In the genomic region with DNA sequence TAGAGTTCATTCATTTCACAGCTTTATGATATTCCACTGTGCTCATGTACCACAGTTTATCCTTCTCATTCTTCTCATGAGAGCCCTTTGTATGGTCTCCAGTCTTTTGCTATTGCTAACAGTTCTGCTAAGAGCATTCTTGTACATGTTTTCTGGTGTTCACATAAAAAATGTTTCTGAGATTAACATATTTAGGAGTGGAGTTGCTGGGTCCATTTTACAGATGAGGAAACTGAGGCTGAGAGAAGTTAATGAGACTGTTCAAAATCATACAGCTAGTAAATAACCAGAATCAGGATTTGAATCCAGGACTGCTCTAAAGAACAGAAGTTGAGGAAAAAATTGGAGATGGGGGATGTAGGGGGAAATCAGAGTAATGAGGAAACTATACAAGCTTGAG, we compare ENCODE assay signal across 24 cellular contexts. TPM values are rescaled to one million over a fixed set of nuclear protein-coding genes. Genes with fewer than 3 reads are reported as not detected.
"Had no signal": no experiment of that assay in that cellular context is flagged by ENCODE, and none has a peak within 500 bp of the region (broad histone marks: within the 10 kb centered on the region; RNA-seq: fewer than 3 reads in every experiment).

No MANE protein-coding gene starts in this region.

- ATAC-seq: activated CD8-positive, alpha-beta T cell treated with anti-CD3 and anti-CD28 coated beads, Interleukin-2, amount 10 ng/mL, durations not matched to agents 7 days and 5 days; activated T-cell treated with anti-CD3 and anti-CD28 coated beads, Interleukin-2, amount 50 U/mL, for 4 hours; gastroesophageal sphincter; left lung; stimulated activated naive CD8-positive, alpha-beta T cell treated with anti-CD3 and anti-CD28 coated beads, Interleukin-15, Interleukin-2, amounts not matched to agents 100 U/mL and 50 U/mL, for 24 hours had no signal

- H3K4me1 ChIP-seq: tibial artery, uterus had no signal

- H3K9me3 Mint-ChIP-seq: activated CD4-positive, alpha-beta T cell treated with anti-CD3 and anti-CD28 coated beads, Interleukin-2, amount 10 ng/mL, durations not matched to agents 24 days and 14 days; activated T-cell treated with anti-CD3 and anti-CD28 coated beads, Interleukin-2, amount 50 U/mL, for 4 hours; mesothelial cell of epicardium; nephron progenitor cell had no signal

- H3K27ac Mint-ChIP-seq: activated CD8-positive, alpha-beta T cell treated with anti-CD3 and anti-CD28 coated beads, Interleukin-2, amount 10 ng/mL, durations not matched to agents 7 days and 5 days had no signal

- H3K36me3 Mint-ChIP-seq: mesothelial cell of epicardium had no signal

- H3K9me3 ChIP-seq: esophagus muscularis mucosa, gastroesophageal sphincter, heart right ventricle, left lung, spleen, tibial artery, uterus had no signal

- H3K36me3 ChIP-seq: esophagus muscularis mucosa, gastroesophageal sphincter, heart right ventricle, left lung, spleen, tibial artery, uterus had no signal

- DNase-seq: activated CD4-positive, alpha-beta T cell treated with anti-CD3 and anti-CD28 coated beads, Interleukin-2, amount 10 ng/mL, durations not matched to agents 24 days and 14 days; activated CD8-positive, alpha-beta T cell treated with anti-CD3 and anti-CD28 coated beads, Interleukin-2, amount 10 ng/mL, durations not matched to agents 7 days and 5 days; activated effector memory CD4-positive, alpha-beta T cell treated with Interleukin-2 at 50 U/mL for 16 hours; activated naive CD4-positive, alpha-beta T cell treated with anti-CD3 and anti-CD28 coated beads, Interleukin-2, amount 50 U/mL, for 16 hours; activated T-cell treated with anti-CD3 and anti-CD28 coated beads, Interleukin-2, amount 50 U/mL, for 4 hours; cerebellar nuclear complex; cortex of kidney; effector CD4-positive, alpha-beta T cell; heart right ventricle; left lung; occipital lobe; posterior cingulate gyrus; spleen; stimulated activated naive CD8-positive, alpha-beta T cell treated with anti-CD3 and anti-CD28 coated beads, Interleukin-15, Interleukin-2, amounts not matched to agents 100 U/mL and 50 U/mL, for 24 hours; tibial artery; uterus had no signal

- FAIRE-seq: bronchial epithelial cell, endothelial cell of umbilical vein had no signal

- H3K27ac ChIP-seq: esophagus muscularis mucosa, gastroesophageal sphincter, heart right ventricle, left lung, tibial artery, uterus had no signal

- H3K4me3 Mint-ChIP-seq: activated CD8-positive, alpha-beta T cell treated with anti-CD3 and anti-CD28 coated beads, Interleukin-2, amount 10 ng/mL, durations not matched to agents 7 days and 5 days; mesothelial cell of epicardium; nephron progenitor cell had no signal

- H3K4me3 ChIP-seq: esophagus muscularis mucosa, gastroesophageal sphincter, heart right ventricle, left lung, spleen, tibial artery, uterus had no signal

- H3K27me3 ChIP-seq: gastroesophageal sphincter, heart right ventricle, left lung, spleen, tibial artery, uterus had no signal

RNA-seq across cellular contexts. Expression of gene RGS16, which starts 28.8 kb away (rescaled TPM):
- total RNA-seq: endothelial cell of umbilical vein, renal cortical epithelial cell had no signal
- polyA plus RNA-seq: endothelial cell of umbilical vein had no signal

RNA-seq across cellular contexts. Expression of gene RGS8, which starts 51.4 kb away (rescaled TPM):
- total RNA-seq: activated CD4-positive, alpha-beta T cell treated with anti-CD3 and anti-CD28 coated beads, Interleukin-2, amount 10 ng/mL, durations not matched to agents 24 days and 14 days; activated CD8-positive, alpha-beta T cell treated with anti-CD3 and anti-CD28 coated beads, Interleukin-2, amount 10 ng/mL, durations not matched to agents 7 days and 5 days; activated T-cell treated with anti-CD3 and anti-CD28 coated beads, Interleukin-2, amount 50 U/mL, for 4 hours; endothelial cell of umbilical vein; gastroesophageal sphincter; lung microvascular endothelial cell; mesothelial cell of epicardium; renal cortical epithelial cell; uterus had no signal
- polyA plus RNA-seq: endothelial cell of umbilical vein, heart right ventricle had no signal
